In the genomic region with DNA sequence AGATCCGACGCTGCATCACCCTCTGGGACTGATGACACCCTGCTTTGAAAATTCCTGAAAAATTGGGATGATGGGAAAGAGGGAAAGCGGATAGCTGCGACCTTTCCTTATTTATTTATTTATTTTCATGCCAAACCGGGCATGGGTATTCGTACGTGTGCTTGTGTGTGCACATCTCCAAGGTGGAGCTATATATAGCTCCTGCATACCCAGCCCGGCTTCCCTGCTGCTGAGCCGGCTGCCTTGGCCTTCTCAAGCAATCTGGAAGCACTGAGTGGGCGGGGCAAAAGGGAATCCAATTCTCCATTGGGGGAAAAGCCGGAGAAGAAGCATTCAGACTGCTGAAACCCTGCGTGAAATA, we compare ENCODE assay signal across 8 cellular contexts. TPM values are rescaled to one million over a fixed set of nuclear protein-coding genes. Genes with fewer than 3 reads are reported as not detected.
DNase-seq lines count a peak whose midpoint lies in the region; ATAC-seq and TF ChIP-seq lines count a peak whose summit lies in the region.

No MANE protein-coding gene starts in this region.

- peak; percentile 27 for DNase-seq in HCT116 (ENCODE audit: low read depth, low spot score)
- peak; percentile 76 for DNase-seq in WERI-Rb-1
- peak; percentile 65 for DNase-seq in sigmoid colon
- no peak for DNase-seq in stimulated activated naive B cell treated with anti-CD40 and anti-IgM and Interleukin-4, amounts not matched to agents 10 μg/mL and 1 μg/mL and 100 μg/mL, for 72 hours

- H3K36me3 ChIP-seq in HCT116 (ENCODE audit: control insufficient read depth in 1 of 2, insufficient read depth in 2 of 2, low read length in 2 of 2): no peaks in the 10 kb centered on the region
- H3K36me3 ChIP-seq in WERI-Rb-1: no peaks in the 10 kb centered on the region
- H3K36me3 ChIP-seq in iPS-18a (ENCODE audit: control insufficient read depth, low read depth, low read length): no peaks in the 10 kb centered on the region
- H3K36me3 ChIP-seq in sigmoid colon: no peaks in the 10 kb centered on the region

- H3K27me3 ChIP-seq in HCT116 (ENCODE audit: insufficient read depth, low read length) (no peaks in the 10 kb centered on the region), WERI-Rb-1 (ENCODE audit: insufficient read depth, low read depth, severe bottlenecking) (no peaks in the 10 kb centered on the region), iPS-18a (ENCODE audit: control insufficient read depth, insufficient read depth, low read length) (peaks cover 18% of the 10 kb centered on the region), sigmoid colon (peaks cover 0 to 24% (median 0%) of the 10 kb centered on the region in 3 donors)

- no peak for TF ChIP-seq POLR2A in HCT116 (IDR thresholded peaks at IDR 0.05; ENCODE audit: borderline replicate concordance, extremely low read depth, insufficient read depth, insufficient read length)
- TF ChIP-seq POLR2A in sigmoid colon (IDR thresholded peaks at IDR 0.05): no peak

- intact Hi-C loops in HCT116 (cut with micrococcal nuclease) (no loop called here), sigmoid colon (cut with DNase I) (no loop called here)

- H3K4me3 Mint-ChIP-seq in stimulated activated naive B cell treated with anti-CD40 and anti-IgM and Interleukin-4, amounts not matched to agents 10 μg/mL and 1 μg/mL and 100 μg/mL, for 72 hours: no peak overlapping the region

- H3K9ac ChIP-seq in HCT116 (ENCODE audit: low read length): no peak overlapping the region
- H3K9ac ChIP-seq in iPS-18a (ENCODE audit: low read length): no peak overlapping the region

- TF ChIP-seq EP300 in sigmoid colon (IDR thresholded peaks at IDR 0.05): no peak

- TF ChIP-seq RAD21 in HCT116 (IDR thresholded peaks at IDR 0.05; ENCODE audit: low read depth): no peak

- TF ChIP-seq CTCF in HCT116 (IDR thresholded peaks at IDR 0.05 in 2 of 3, conservative IDR thresholded peaks at IDR 0.05 in 1 of 3; ENCODE audit: borderline replicate concordance in 1 of 3, insufficient read depth in 1 of 3, low read depth in 2 of 3, low read length in 2 of 3) (no peak), WERI-Rb-1 (IDR thresholded peaks at IDR 0.05; ENCODE audit: low read depth, low read length) (no peak), sigmoid colon (IDR thresholded peaks at IDR 0.05) (no peak)

- peaks cover 0 to 8% of the 10 kb centered on the region in 2 donors for H3K4me1 Mint-ChIP-seq in stimulated activated naive B cell treated with anti-CD40 and anti-IgM and Interleukin-4, amounts not matched to agents 10 μg/mL and 1 μg/mL and 100 μg/mL, for 72 hours

- H3K27ac Mint-ChIP-seq in stimulated activated naive B cell treated with anti-CD40 and anti-IgM and Interleukin-4, amounts not matched to agents 10 μg/mL and 1 μg/mL and 100 μg/mL, for 72 hours: no peak overlapping the region

- peak overlapping the region; percentile 72 for H2AFZ ChIP-seq in HCT116 (ENCODE audit: low read depth, low read length, poor library complexity, severe bottlenecking)

- H3K4me1 ChIP-seq in HCT116 (ENCODE audit: control insufficient read depth in 1 of 2, insufficient read depth in 2 of 2, low read length in 2 of 2): peaks cover 0 to 9% of the 10 kb centered on the region in 2 experiments; a peak in 1 of 4 replicates
- H3K4me1 ChIP-seq in iPS-18a (ENCODE audit: control insufficient read depth, low read depth, low read length): peaks cover 6% of the 10 kb centered on the region
- H3K4me1 ChIP-seq in sigmoid colon: peaks cover 0 to 20% (median 15%) of the 10 kb centered on the region in 4 donors

- H3K27me3 Mint-ChIP-seq in stimulated activated naive B cell treated with anti-CD40 and anti-IgM and Interleukin-4, amounts not matched to agents 10 μg/mL and 1 μg/mL and 100 μg/mL, for 72 hours: peaks cover 29 to 33% of the 10 kb centered on the region in 2 donors

- peak overlapping the region; percentile 84 for H3K4me2 ChIP-seq in HCT116 (ENCODE audit: low read length)

- no peaks in the 10 kb centered on the region for H3K9me2 ChIP-seq in HCT116 (ENCODE audit: insufficient read depth)

- H3K9me3 ChIP-seq in HCT116 (ENCODE audit: control insufficient read depth in 1 of 2, insufficient read depth in 1 of 2, low read depth in 1 of 2, low read length in 2 of 2) (no peaks in the 10 kb centered on the region), WERI-Rb-1 (ENCODE audit: severe bottlenecking) (no peaks in the 10 kb centered on the region), iPS-18a (ENCODE audit: control insufficient read depth, low read depth, low read length) (no peaks in the 10 kb centered on the region), sigmoid colon (no peaks in the 10 kb centered on the region)

- peak overlapping the region; percentile 51 to 62 for H3K4me3 ChIP-seq in HCT116 (replicated peaks in 1 of 2; ENCODE audit: low read depth in 1 of 2, low read length in 2 of 2)
- H3K4me3 ChIP-seq in WERI-Rb-1 (ENCODE audit: low read depth, low read length): peak overlapping the region; percentile 83
- H3K4me3 ChIP-seq in iPS-18a (ENCODE audit: low read length): peak overlapping the region; percentile 79
- peak overlapping the region; percentile 45 to 64 (median 62) for H3K4me3 ChIP-seq in sigmoid colon

- no peaks in the 10 kb centered on the region for H3K9me3 Mint-ChIP-seq in stimulated activated naive B cell treated with anti-CD40 and anti-IgM and Interleukin-4, amounts not matched to agents 10 μg/mL and 1 μg/mL and 100 μg/mL, for 72 hours

- CTCF ChIA-PET in HCT116 (lab: Charles Lee): no interaction called here

- H3K36me3 Mint-ChIP-seq in stimulated activated naive B cell treated with anti-CD40 and anti-IgM and Interleukin-4, amounts not matched to agents 10 μg/mL and 1 μg/mL and 100 μg/mL, for 72 hours: no peaks in the 10 kb centered on the region

- RAD21 ChIA-PET in HCT116 (lab: Charles Lee; ENCODE audit: low non-redundant PET in 1 of 2, low total read pairs in 2 of 2, uncharacterized antibody in 2 of 2, unreplicated experiment in 2 of 2): no interaction called here

- no peaks in the 10 kb centered on the region for H3K79me2 ChIP-seq in HCT116 (ENCODE audit: insufficient read depth, low read length)

- ATAC-seq in HCT116 (peak; percentile 70), HG02610 (IDR thresholded peaks at IDR 0.05; ENCODE audit: unreplicated experiment) (no peak), HG03520 (IDR thresholded peaks at IDR 0.05; ENCODE audit: unreplicated experiment) (no peak), GM21786 (IDR thresholded peaks at IDR 0.05; ENCODE audit: unreplicated experiment) (no peak)
- no peak for ATAC-seq in stimulated activated naive B cell treated with anti-CD40 and anti-IgM and Interleukin-4, amounts not matched to agents 10 μg/mL and 1 μg/mL and 100 μg/mL, for 72 hours (replicated peaks)

- POLR2A ChIA-PET in HCT116 (lab: Charles Lee): no interaction called here

- H3K27ac ChIP-seq in HCT116 (ENCODE audit: low read depth, low read length) (no peak overlapping the region), WERI-Rb-1 (no peak overlapping the region; the same call in 1 of the 2 replicates), iPS-18a (ENCODE audit: low read length) (no peak overlapping the region), sigmoid colon (peak overlapping the region in 1 of 4 donors; percentile 84)

- no TSS peak for BruUV-seq in HCT116 (replicated peaks; lab: Mats Ljungman, UMichigan)

- H4K20me1 ChIP-seq in HCT116 (ENCODE audit: insufficient read depth): no peaks in the 10 kb centered on the region

- WGBS in sigmoid colon, 2 donors: 17 to 22% methylated on average over 12 of the region's 12 CpGs

TF ChIP-seq in HCT116, 20 proteins besides CTCF, POLR2A, EP300 and RAD21:
- TF ChIP-seq FOSL1 (IDR thresholded peaks at IDR 0.05; ENCODE audit: low read depth) (no peak), EZH2phosphoT487 (IDR thresholded peaks at IDR 0.05; ENCODE audit: borderline replicate concordance) (no peak), POLR2AphosphoS5 (IDR thresholded peaks at IDR 0.05; ENCODE audit: low read depth, low read length) (no peak), CEBPB (IDR thresholded peaks at IDR 0.05; ENCODE audit: low read depth) (no peak), EGR1 (IDR thresholded peaks at IDR 0.05; ENCODE audit: low read depth) (no peak)
- TF ChIP-seq, protein P1, sequence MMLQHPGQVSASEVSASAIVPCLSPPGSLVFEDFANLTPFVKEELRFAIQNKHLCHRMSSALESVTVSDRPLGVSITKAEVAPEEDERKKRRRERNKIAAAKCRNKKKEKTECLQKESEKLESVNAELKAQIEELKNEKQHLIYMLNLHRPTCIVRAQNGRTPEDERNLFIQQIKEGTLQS (IDR thresholded peaks at IDR 0.05): no peak

RNA-seq across cellular contexts. Expression of gene CNTN1, which starts 1.2 kb away (rescaled TPM):
- total RNA-seq in HCT116 (2021; ENCODE audit: unreplicated experiment) (3.0 TPM), sigmoid colon (10 to 100 TPM in 2 of 4 donors, 1 to 10 TPM in 2; 5.9 to 23.2 (median 10.0) TPM)
- polyA plus RNA-seq in HCT116 (2012): 0.85 and 1.5 TPM in 2 replicates
- under 1 TPM; 0.46 to 0.90 (median 0.60) TPM for polyA plus RNA-seq in sigmoid colon
